ENCODE assay signal across 9 cellular contexts in genomic region chr6:55578537-55579363, GRCh38. TPM values are rescaled to one million over a fixed set of nuclear protein-coding genes. Genes with fewer than 3 reads are reported as not detected.
A peak's percentile ranks its signal among the peaks of the same experiment; 100 is the strongest.
DNase-seq lines count a peak whose midpoint lies in the region; ATAC-seq and TF ChIP-seq lines count a peak whose summit lies in the region.
"Had no signal": no experiment of that assay in that cellular context is flagged by ENCODE, and none has a peak within 500 bp of the region (broad histone marks: within the 10 kb centered on the region; RNA-seq: fewer than 3 reads in every experiment).

Gene HMGCLL1, minus strand, starts transcription at chr6:55579192. Its CDS starts 137 bp downstream, at chr6:55579055.

- DNase-seq in C1 segment of cervical spinal cord (lab: John Stamatoyannopoulos, UW) = peak in 12 of 14 donors; percentile 5 to 82 (median 60)
- peak; percentile 96 for DNase-seq in NCI-H510A (lab: John Stamatoyannopoulos, UW)
- peak; percentile 42 for DNase-seq in ureter (ENCODE audit: low spot score)
- DNase-seq in NCI-H2196 (lab: John Stamatoyannopoulos, UW; ENCODE audit: unreplicated experiment) = no peak
- no peak for DNase-seq in GM10266 (ENCODE audit: extremely low spot score)

- H3K4me1 ChIP-seq in mesodermal cell (ENCODE audit: control insufficient read depth, insufficient read depth, low read length, poor library complexity, severe bottlenecking) = no peaks in the 10 kb centered on the region

- no peaks in the 10 kb centered on the region for H3K36me3 ChIP-seq in mesodermal cell (ENCODE audit: control insufficient read depth, insufficient read depth, low read length)

- no peaks in the 10 kb centered on the region for H3K9me3 ChIP-seq in mesodermal cell (ENCODE audit: control insufficient read depth, low read length)

- no peak within 1 kb of the TSS for H3K27ac ChIP-seq in mesodermal cell (ENCODE audit: low read depth, low read length, severe bottlenecking)

- H3K4me3 ChIP-seq in mesodermal cell (ENCODE audit: extremely low read depth, insufficient read depth, low read length, poor library complexity, severe bottlenecking) = peak within 1 kb of the TSS; percentile 46

- peak; percentile 41 for ATAC-seq in esophagus mucosa
- no peak for ATAC-seq in GM19467 (IDR thresholded peaks at IDR 0.05; ENCODE audit: unreplicated experiment)

- no peak for TF ChIP-seq CTCF in GM10266 (IDR thresholded peaks at IDR 0.05; ENCODE audit: control insufficient read depth, insufficient read depth, low read depth, missing control alignments)

- 3 to 4% methylated on average over 37 to 42 of the region's 49 CpGs for WGBS in mesodermal cell (ENCODE audit: insufficient coverage in 2 of 2), 2 experiments

RNA-seq across cellular contexts. Expression of gene HMGCLL1, which starts in this region (rescaled TPM):
- not detected for total RNA-seq in esophagus mucosa
- polyA plus RNA-seq in mesodermal cell (2013, experiment 1 of 2) = 1.1 TPM
- polyA plus RNA-seq in mesodermal cell (2013, experiment 2 of 2) = 2.9 TPM
- total RNA-seq in ureter = 0.57 TPM
- total RNA-seq: SK-MEL-5 had no signal

Comparison
In these comparisons a context has a peak if more than half of its experiments do, and no peak if none do; other contexts are left out.
1. Peak in ATAC-seq in esophagus mucosa; RNA of the gene not detected or under 1 TPM.
2. Peak in DNase-seq in ureter; RNA of the gene not detected or under 1 TPM.
3. DNase-seq: peak in C1 segment of cervical spinal cord (12 of 14) and NCI-H510A (single experiment); none in NCI-H2196 (single experiment) and GM10266 (single experiment).